ENCODE assay signal across 15 cellular contexts in genomic region chr16:51592013-51592501, GRCh38.
DNase-seq lines count a peak whose midpoint lies in the region; ATAC-seq and TF ChIP-seq lines count a peak whose summit lies in the region.
"Had no signal": no experiment of that assay in that cellular context is flagged by ENCODE, and none has a peak within 500 bp of the region (broad histone marks: within the 10 kb centered on the region; RNA-seq: fewer than 3 reads in every experiment).

No MANE protein-coding gene starts in this region.

- peaks cover 0 to 6% of the 10 kb centered on the region in 2 donors for H3K27me3 ChIP-seq in breast epithelium
- peaks cover 10% of the 10 kb centered on the region for H3K27me3 ChIP-seq in RWPE2 (ENCODE audit: insufficient read depth, poor library complexity, severe bottlenecking)
- H3K27me3 ChIP-seq: neutrophil, spleen had no signal

- no peaks in the 10 kb centered on the region for H3K9me3 ChIP-seq in breast epithelium
- no peaks in the 10 kb centered on the region for H3K9me3 ChIP-seq in RWPE2 (ENCODE audit: severe bottlenecking)
- H3K9me3 ChIP-seq: esophagus squamous epithelium, neutrophil had no signal

- intact Hi-C loops in MCF 10A (cut with micrococcal nuclease): no loop called here
- intact Hi-C loops in breast epithelium (cut with DNase I; ENCODE audit: low total_unique reads): no loop called here
- intact Hi-C loops in posterior vena cava (cut with DNase I): loop anchor here in 1 of 2 donors (10.0 kb wide), 1 partner anchor 57 kb away; no protein-coding TSS in a partner anchor

- H3K36me3 ChIP-seq in breast epithelium: no peaks in the 10 kb centered on the region
- H3K36me3 ChIP-seq in RWPE2 (ENCODE audit: low read depth): no peaks in the 10 kb centered on the region
- H3K36me3 ChIP-seq: esophagus squamous epithelium, neutrophil, spleen had no signal

- H3K36me3 Mint-ChIP-seq in MCF 10A (ENCODE audit: insufficient read depth, unreplicated experiment): peaks cover 6% of the 10 kb centered on the region

- ATAC-seq in RWPE2 (ENCODE audit: low read depth) (peak; percentile 38; the same call in 1 of the 3 replicates), left lobe of liver (peak; percentile 76), HG03342 (IDR thresholded peaks at IDR 0.05; ENCODE audit: unreplicated experiment) (no peak)
- ATAC-seq: activated CD4-positive, CD25-positive, alpha-beta regulatory T cell treated with anti-CD3 and anti-CD28 coated beads, Interleukin-2, amount 50 U/mL, for 24 hours had no signal

- H3K4me3 Mint-ChIP-seq in MCF 10A (ENCODE audit: unreplicated experiment): peak overlapping the region; percentile 28
- H3K4me3 Mint-ChIP-seq: activated T-cell treated with anti-CD3 and anti-CD28 coated beads, Interleukin-2, amount 50 U/mL, for 24 hours had no signal

- H3K27me3 Mint-ChIP-seq in MCF 10A (ENCODE audit: insufficient read depth, unreplicated experiment): no peaks in the 10 kb centered on the region
- H3K27me3 Mint-ChIP-seq: activated T-cell treated with anti-CD3 and anti-CD28 coated beads, Interleukin-2, amount 50 U/mL, for 24 hours had no signal

- H3K27ac Mint-ChIP-seq in MCF 10A (ENCODE audit: low read depth, unreplicated experiment): no peak overlapping the region
- H3K27ac Mint-ChIP-seq: activated T-cell treated with anti-CD3 and anti-CD28 coated beads, Interleukin-2, amount 50 U/mL, for 24 hours had no signal

- H3K27ac ChIP-seq in breast epithelium: no peak overlapping the region
- no peak overlapping the region for H3K27ac ChIP-seq in RWPE2 (ENCODE audit: poor library complexity, severe bottlenecking)
- H3K27ac ChIP-seq: esophagus squamous epithelium, neutrophil, spleen had no signal

- TF ChIP-seq CTCF in MCF 10A (IDR thresholded peaks at IDR 0.05; ENCODE audit: unreplicated experiment) (no peak), breast epithelium (IDR thresholded peaks at IDR 0.05) (no peak), RWPE2 (IDR thresholded peaks at IDR 0.05; ENCODE audit: poor library complexity, severe bottlenecking) (no peak)

- H3K4me3 ChIP-seq in breast epithelium: no peak overlapping the region
- H3K4me3 ChIP-seq in RWPE2 (ENCODE audit: severe bottlenecking): no peak overlapping the region
- H3K4me3 ChIP-seq: esophagus squamous epithelium, spleen had no signal

- H3K4me1 Mint-ChIP-seq in MCF 10A (ENCODE audit: insufficient read depth, unreplicated experiment): peaks cover 10% of the 10 kb centered on the region

- peak; percentile 6 for DNase-seq in MCF 10A (ENCODE audit: unreplicated experiment)
- no peak for DNase-seq in breast epithelium (ENCODE audit: low spot score in 2 of 2)
- no peak for DNase-seq in RWPE2 (ENCODE audit: low spot score)
- DNase-seq in left lobe of liver (ENCODE audit: low spot score): no peak
- DNase-seq in posterior vena cava (ENCODE audit: low spot score): no peak
- no peak for DNase-seq in activated T-cell treated with anti-CD3 and anti-CD28 coated beads for 4 hours
- DNase-seq in erythroblast (lab: John Stamatoyannopoulos, UW): no peak
- DNase-seq: activated T-cell treated with anti-CD3 and anti-CD28 coated beads, Interleukin-2, amount 50 U/mL, for 24 hours; esophagus squamous epithelium; NCI-H2227 treated with DMSO at 0.1 percent for 48 hours; spleen; T-helper 1 cell had no signal

- POLR2A ChIA-PET in MCF 10A (lab: Yijun Ruan, JAX): interaction anchor here (0.6 to 1.1 kb wide), 4 partner anchors 23 to 183 kb away, joined by 3 read pairs; no protein-coding TSS in a partner anchor

- no TSS peak for BruUV-seq in MCF 10A (replicated peaks; lab: Mats Ljungman, UMichigan)

- no peak for TF ChIP-seq POLR2A in breast epithelium (IDR thresholded peaks at IDR 0.05)
- TF ChIP-seq POLR2A in erythroblast (IDR thresholded peaks at IDR 0.05; ENCODE audit: low read length): no peak

- no peaks in the 10 kb centered on the region for H3K9me3 Mint-ChIP-seq in MCF 10A (ENCODE audit: unreplicated experiment)

- H3K4me1 ChIP-seq in breast epithelium: no peaks in the 10 kb centered on the region
- H3K4me1 ChIP-seq in RWPE2 (ENCODE audit: insufficient read depth, poor library complexity, severe bottlenecking): peaks cover 4% of the 10 kb centered on the region
- H3K4me1 ChIP-seq: spleen had no signal

- CTCF ChIA-PET in MCF 10A (lab: Yijun Ruan, JAX): interaction anchor here (1.2 kb wide), 1 partner anchor 9 kb away, joined by 3 read pairs; no protein-coding TSS in a partner anchor
